In the genomic region with DNA sequence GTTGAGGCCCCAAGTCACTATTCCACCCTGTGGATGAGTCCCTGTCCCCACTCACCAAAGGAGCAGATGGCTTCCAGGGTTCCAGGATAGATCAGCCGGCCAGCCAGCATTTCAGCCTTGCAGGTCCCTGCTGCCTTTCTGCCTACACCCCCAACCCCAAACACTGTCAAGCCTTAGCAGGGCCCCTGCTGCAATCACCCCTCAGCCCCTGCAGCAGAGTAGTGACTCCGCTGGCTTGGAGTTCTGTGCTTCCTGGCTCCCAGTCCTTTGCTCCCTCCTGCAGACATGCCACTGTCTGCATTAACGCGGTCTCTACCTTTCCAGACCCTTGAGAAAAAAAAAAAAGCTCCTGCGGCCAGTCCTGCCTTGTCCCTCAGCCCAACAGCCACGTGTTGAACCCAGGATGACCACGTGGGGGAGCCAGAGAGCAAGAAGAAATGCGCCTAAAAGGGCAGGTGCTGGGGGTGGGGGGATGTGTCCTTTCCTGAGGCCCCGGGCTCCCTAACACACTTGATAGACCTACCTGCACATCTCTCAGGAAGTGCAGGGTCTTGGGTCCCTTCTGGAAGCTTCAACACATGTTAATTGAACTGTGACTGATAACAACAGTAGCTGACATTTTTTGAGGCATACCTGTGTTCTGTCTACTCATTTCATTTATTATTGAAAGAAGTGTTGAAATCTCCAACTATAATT, we compare ENCODE assay signal across 1 cellular context.
TF ChIP-seq lines count a peak whose summit lies in the region.

No MANE protein-coding gene starts in this region.

TF ChIP-seq in K562, 482 proteins besides CTCF, POLR2A, EP300 and RAD21 (continued from another document and continues in another):
- TF ChIP-seq, protein P1, sequence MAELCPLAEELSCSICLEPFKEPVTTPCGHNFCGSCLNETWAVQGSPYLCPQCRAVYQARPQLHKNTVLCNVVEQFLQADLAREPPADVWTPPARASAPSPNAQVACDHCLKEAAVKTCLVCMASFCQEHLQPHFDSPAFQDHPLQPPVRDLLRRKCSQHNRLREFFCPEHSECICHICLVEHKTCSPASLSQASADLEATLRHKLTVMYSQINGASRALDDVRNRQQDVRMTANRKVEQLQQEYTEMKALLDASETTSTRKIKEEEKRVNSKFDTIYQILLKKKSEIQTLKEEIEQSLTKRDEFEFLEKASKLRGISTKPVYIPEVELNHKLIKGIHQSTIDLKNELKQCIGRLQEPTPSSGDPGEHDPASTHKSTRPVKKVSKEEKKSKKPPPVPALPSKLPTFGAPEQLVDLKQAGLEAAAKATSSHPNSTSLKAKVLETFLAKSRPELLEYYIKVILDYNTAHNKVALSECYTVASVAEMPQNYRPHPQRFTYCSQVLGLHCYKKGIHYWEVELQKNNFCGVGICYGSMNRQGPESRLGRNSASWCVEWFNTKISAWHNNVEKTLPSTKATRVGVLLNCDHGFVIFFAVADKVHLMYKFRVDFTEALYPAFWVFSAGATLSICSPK (IDR thresholded peaks at IDR 0.05; ENCODE audit: borderline replicate concordance), result no peak
- no peak for TF ChIP-seq KAT8 (IDR thresholded peaks at IDR 0.05; ENCODE audit: low read depth)
- no peak for TF ChIP-seq NCOA2 (IDR thresholded peaks at IDR 0.05; ENCODE audit: partially characterized antibody in 2 of 2)
- TF ChIP-seq, protein P2, sequence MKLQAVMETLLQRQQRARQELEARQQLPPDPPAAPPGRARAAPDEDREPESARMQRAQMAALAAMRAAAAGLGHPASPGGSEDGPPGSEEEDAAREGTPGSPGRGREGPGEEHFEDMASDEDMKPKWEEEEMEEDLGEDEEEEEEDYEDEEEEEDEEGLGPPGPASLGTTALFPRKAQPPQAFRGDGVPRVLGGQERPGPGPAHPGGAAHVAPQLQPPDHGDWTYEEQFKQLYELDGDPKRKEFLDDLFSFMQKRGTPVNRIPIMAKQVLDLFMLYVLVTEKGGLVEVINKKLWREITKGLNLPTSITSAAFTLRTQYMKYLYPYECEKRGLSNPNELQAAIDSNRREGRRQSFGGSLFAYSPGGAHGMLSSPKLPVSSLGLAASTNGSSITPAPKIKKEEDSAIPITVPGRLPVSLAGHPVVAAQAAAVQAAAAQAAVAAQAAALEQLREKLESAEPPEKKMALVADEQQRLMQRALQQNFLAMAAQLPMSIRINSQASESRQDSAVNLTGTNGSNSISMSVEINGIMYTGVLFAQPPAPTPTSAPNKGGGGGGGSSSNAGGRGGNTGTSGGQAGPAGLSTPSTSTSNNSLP (IDR thresholded peaks at IDR 0.05; ENCODE audit: borderline replicate concordance, low read depth, low read length), result no peak
- TF ChIP-seq MAFF (IDR thresholded peaks at IDR 0.05; ENCODE audit: low read length), result no peak
- TF ChIP-seq CBX2 (IDR thresholded peaks at IDR 0.05; ENCODE audit: insufficient read depth, low read length, poor library complexity, severe bottlenecking), result no peak
- TF ChIP-seq LCOR (CRISPR knock-in tag; IDR thresholded peaks at IDR 0.05), result peak; percentile 78; the same call in 1 of the 2 replicates
- TF ChIP-seq ZNF644 (tag; IDR thresholded peaks at IDR 0.05; ENCODE audit: low read depth), result no peak
- peak; percentile 62; the same call in 1 of the 2 replicates for TF ChIP-seq ZBTB1 (CRISPR knock-in tag; IDR thresholded peaks at IDR 0.05; ENCODE audit: borderline replicate concordance, low read depth)
- TF ChIP-seq RNF2 (IDR thresholded peaks at IDR 0.05), result no peak
- TF ChIP-seq PRMT5 (CRISPR knock-in tag; IDR thresholded peaks at IDR 0.05), result no peak
- no peak for TF ChIP-seq ZNF232 (CRISPR knock-in tag; IDR thresholded peaks at IDR 0.05)
- TF ChIP-seq SMARCA4 (IDR thresholded peaks at IDR 0.05), result no peak
- TF ChIP-seq ZNF79 (CRISPR knock-in tag; IDR thresholded peaks at IDR 0.05; ENCODE audit: low read depth), result no peak
- no peak for TF ChIP-seq ZEB2 (IDR thresholded peaks at IDR 0.05)
- no peak for TF ChIP-seq TBP (optimal IDR thresholded peaks at IDR 0.05; ENCODE audit: low read depth, low read length)
- no peak for TF ChIP-seq ETV5 (CRISPR knock-in tag; IDR thresholded peaks at IDR 0.05; ENCODE audit: low read depth)
- TF ChIP-seq, protein P3, sequence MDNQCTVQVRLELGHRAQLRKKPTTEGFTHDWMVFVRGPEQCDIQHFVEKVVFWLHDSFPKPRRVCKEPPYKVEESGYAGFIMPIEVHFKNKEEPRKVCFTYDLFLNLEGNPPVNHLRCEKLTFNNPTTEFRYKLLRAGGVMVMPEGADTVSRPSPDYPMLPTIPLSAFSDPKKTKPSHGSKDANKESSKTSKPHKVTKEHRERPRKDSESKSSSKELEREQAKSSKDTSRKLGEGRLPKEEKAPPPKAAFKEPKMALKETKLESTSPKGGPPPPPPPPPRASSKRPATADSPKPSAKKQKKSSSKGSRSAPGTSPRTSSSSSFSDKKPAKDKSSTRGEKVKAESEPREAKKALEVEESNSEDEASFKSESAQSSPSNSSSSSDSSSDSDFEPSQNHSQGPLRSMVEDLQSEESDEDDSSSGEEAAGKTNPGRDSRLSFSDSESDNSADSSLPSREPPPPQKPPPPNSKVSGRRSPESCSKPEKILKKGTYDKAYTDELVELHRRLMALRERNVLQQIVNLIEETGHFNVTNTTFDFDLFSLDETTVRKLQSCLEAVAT (IDR thresholded peaks at IDR 0.05), result no peak
- no peak for TF ChIP-seq GATA2 (CRISPR knock-in tag; IDR thresholded peaks at IDR 0.05)
- TF ChIP-seq SNRNP70 (optimal IDR thresholded peaks at IDR 0.05; ENCODE audit: low read depth, low read length), result no peak
- no peak for TF ChIP-seq NONO (IDR thresholded peaks at IDR 0.05; ENCODE audit: low read depth in 2 of 2, low read length in 1 of 2)
- TF ChIP-seq YY1 (IDR thresholded peaks at IDR 0.05; ENCODE audit: borderline replicate concordance in 1 of 3, control insufficient read depth in 1 of 3, extremely low read depth in 1 of 3, insufficient read depth in 3 of 3, insufficient read length in 1 of 3, insufficient replicate concordance in 2 of 3, low read depth in 1 of 3, low read length in 2 of 3), result peak in 2 of 3 experiments; percentile 18 to 24
- TF ChIP-seq HNRNPLL (IDR thresholded peaks at IDR 0.05; ENCODE audit: low read depth, low read length, poor library complexity, severe bottlenecking), result no peak
- TF ChIP-seq NFIX (CRISPR knock-in tag; IDR thresholded peaks at IDR 0.05; ENCODE audit: low read depth), result no peak
- TF ChIP-seq CEBPB (tag; IDR thresholded peaks at IDR 0.05), result peak; percentile 31; the same call in 1 of the 2 replicates
- TF ChIP-seq SETDB1 (IDR thresholded peaks at IDR 0.05; ENCODE audit: low read length), result no peak
- no peak for TF ChIP-seq GATAD2A (IDR thresholded peaks at IDR 0.05)
- no peak for TF ChIP-seq NELFE (IDR thresholded peaks at IDR 0.05; ENCODE audit: insufficient read depth, insufficient read length)
- no peak for TF ChIP-seq SRSF9 (IDR thresholded peaks at IDR 0.05; ENCODE audit: borderline replicate concordance, low read depth, low read length)
- TF ChIP-seq C11orf30 (IDR thresholded peaks at IDR 0.05; ENCODE audit: low read depth), result no peak
- peak; percentile 49 for TF ChIP-seq CXXC5 (CRISPR knock-in tag; IDR thresholded peaks at IDR 0.05)
- no peak for TF ChIP-seq LARP7 (IDR thresholded peaks at IDR 0.05)
- no peak for TF ChIP-seq CBFA2T3 (IDR thresholded peaks at IDR 0.05)
- TF ChIP-seq E2F3 (CRISPR knock-in tag; IDR thresholded peaks at IDR 0.05), result peak; percentile 53; the same call in 1 of the 2 replicates
- TF ChIP-seq XRCC3 (IDR thresholded peaks at IDR 0.05), result no peak
- no peak for TF ChIP-seq MTA2 (IDR thresholded peaks at IDR 0.05; ENCODE audit: low read depth)
- no peak for TF ChIP-seq MYNN (IDR thresholded peaks at IDR 0.05)
- no peak for TF ChIP-seq MYNN (CRISPR knock-in tag; IDR thresholded peaks at IDR 0.05)
- TF ChIP-seq ATF1 (CRISPR knock-in tag; IDR thresholded peaks at IDR 0.05), result no peak
- TF ChIP-seq ATF1 (tag; IDR thresholded peaks at IDR 0.05), result peak; percentile 52
- TF ChIP-seq RFX1 (IDR thresholded peaks at IDR 0.05), result no peak
- no peak for TF ChIP-seq RBM34 (IDR thresholded peaks at IDR 0.05; ENCODE audit: borderline replicate concordance, insufficient read depth, low read length)
- no peak for TF ChIP-seq BRD9 (IDR thresholded peaks at IDR 0.05; ENCODE audit: low read depth, partially characterized antibody)
- no peak for TF ChIP-seq ZNF174 (CRISPR knock-in tag; IDR thresholded peaks at IDR 0.05)
- TF ChIP-seq ASH1L (IDR thresholded peaks at IDR 0.05; ENCODE audit: borderline replicate concordance, low read depth, partially characterized antibody), result no peak
- no peak for TF ChIP-seq SAP30 (IDR thresholded peaks at IDR 0.05; ENCODE audit: borderline replicate concordance, insufficient read depth, low read depth, low read length, poor library complexity, severe bottlenecking)
- TF ChIP-seq, protein P4, sequence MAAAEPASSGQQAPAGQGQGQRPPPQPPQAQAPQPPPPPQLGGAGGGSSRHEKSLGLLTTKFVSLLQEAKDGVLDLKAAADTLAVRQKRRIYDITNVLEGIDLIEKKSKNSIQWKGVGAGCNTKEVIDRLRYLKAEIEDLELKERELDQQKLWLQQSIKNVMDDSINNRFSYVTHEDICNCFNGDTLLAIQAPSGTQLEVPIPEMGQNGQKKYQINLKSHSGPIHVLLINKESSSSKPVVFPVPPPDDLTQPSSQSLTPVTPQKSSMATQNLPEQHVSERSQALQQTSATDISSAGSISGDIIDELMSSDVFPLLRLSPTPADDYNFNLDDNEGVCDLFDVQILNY (CRISPR knock-in tag; IDR thresholded peaks at IDR 0.05), result no peak
- TF ChIP-seq, protein P5, sequence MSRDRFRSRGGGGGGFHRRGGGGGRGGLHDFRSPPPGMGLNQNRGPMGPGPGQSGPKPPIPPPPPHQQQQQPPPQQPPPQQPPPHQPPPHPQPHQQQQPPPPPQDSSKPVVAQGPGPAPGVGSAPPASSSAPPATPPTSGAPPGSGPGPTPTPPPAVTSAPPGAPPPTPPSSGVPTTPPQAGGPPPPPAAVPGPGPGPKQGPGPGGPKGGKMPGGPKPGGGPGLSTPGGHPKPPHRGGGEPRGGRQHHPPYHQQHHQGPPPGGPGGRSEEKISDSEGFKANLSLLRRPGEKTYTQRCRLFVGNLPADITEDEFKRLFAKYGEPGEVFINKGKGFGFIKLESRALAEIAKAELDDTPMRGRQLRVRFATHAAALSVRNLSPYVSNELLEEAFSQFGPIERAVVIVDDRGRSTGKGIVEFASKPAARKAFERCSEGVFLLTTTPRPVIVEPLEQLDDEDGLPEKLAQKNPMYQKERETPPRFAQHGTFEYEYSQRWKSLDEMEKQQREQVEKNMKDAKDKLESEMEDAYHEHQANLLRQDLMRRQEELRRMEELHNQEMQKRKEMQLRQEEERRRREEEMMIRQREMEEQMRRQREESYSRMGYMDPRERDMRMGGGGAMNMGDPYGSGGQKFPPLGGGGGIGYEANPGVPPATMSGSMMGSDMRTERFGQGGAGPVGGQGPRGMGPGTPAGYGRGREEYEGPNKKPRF (IDR thresholded peaks at IDR 0.05; ENCODE audit: low read depth, low read length), result no peak
- TF ChIP-seq, protein P6, sequence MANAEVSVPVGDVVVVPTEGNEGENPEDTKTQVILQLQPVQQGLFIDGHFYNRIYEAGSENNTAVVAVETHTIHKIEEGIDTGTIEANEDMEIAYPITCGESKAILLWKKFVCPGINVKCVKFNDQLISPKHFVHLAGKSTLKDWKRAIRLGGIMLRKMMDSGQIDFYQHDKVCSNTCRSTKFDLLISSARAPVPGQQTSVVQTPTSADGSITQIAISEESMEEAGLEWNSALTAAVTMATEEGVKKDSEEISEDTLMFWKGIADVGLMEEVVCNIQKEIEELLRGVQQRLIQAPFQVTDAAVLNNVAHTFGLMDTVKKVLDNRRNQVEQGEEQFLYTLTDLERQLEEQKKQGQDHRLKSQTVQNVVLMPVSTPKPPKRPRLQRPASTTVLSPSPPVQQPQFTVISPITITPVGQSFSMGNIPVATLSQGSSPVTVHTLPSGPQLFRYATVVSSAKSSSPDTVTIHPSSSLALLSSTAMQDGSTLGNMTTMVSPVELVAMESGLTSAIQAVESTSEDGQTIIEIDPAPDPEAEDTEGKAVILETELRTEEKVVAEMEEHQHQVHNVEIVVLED (CRISPR knock-in tag; IDR thresholded peaks at IDR 0.05), result no peak
- no peak for TF ChIP-seq FOXP1 (CRISPR knock-in tag; IDR thresholded peaks at IDR 0.05)
- TF ChIP-seq ZNF282 (CRISPR knock-in tag; IDR thresholded peaks at IDR 0.05), result no peak
- TF ChIP-seq CC2D1A (IDR thresholded peaks at IDR 0.05), result peak; percentile 88
- TF ChIP-seq TEAD1 (CRISPR knock-in tag; IDR thresholded peaks at IDR 0.05), result peak; percentile 19 to 42; a peak in 1 of 4 replicates
- TF ChIP-seq ILK (tag; IDR thresholded peaks at IDR 0.05; ENCODE audit: borderline replicate concordance, low read depth), result no peak
- TF ChIP-seq, protein P7, sequence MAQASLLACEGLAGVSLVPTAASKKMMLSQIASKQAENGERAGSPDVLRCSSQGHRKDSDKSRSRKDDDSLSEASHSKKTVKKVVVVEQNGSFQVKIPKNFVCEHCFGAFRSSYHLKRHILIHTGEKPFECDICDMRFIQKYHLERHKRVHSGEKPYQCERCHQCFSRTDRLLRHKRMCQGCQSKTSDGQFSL (CRISPR knock-in tag; IDR thresholded peaks at IDR 0.05), result peak; percentile 74
- TF ChIP-seq, protein P7 (tag; IDR thresholded peaks at IDR 0.05), result peak in 1 of 2 experiments; percentile 59; a peak in 1 of 4 replicates
- no peak for TF ChIP-seq SAFB (IDR thresholded peaks at IDR 0.05; ENCODE audit: borderline replicate concordance, low read depth, low read length)
- TF ChIP-seq ZZZ3 (IDR thresholded peaks at IDR 0.05), result no peak
- no peak for TF ChIP-seq FOXA3 (CRISPR knock-in tag; conservative IDR thresholded peaks at IDR 0.05 in 1 of 2, IDR thresholded peaks at IDR 0.05 in 1 of 2)
- TF ChIP-seq BCL6 (CRISPR knock-in tag; IDR thresholded peaks at IDR 0.05), result no peak
- TF ChIP-seq, protein P8, sequence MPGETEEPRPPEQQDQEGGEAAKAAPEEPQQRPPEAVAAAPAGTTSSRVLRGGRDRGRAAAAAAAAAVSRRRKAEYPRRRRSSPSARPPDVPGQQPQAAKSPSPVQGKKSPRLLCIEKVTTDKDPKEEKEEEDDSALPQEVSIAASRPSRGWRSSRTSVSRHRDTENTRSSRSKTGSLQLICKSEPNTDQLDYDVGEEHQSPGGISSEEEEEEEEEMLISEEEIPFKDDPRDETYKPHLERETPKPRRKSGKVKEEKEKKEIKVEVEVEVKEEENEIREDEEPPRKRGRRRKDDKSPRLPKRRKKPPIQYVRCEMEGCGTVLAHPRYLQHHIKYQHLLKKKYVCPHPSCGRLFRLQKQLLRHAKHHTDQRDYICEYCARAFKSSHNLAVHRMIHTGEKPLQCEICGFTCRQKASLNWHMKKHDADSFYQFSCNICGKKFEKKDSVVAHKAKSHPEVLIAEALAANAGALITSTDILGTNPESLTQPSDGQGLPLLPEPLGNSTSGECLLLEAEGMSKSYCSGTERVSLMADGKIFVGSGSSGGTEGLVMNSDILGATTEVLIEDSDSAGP (CRISPR knock-in tag; IDR thresholded peaks at IDR 0.05), result no peak
- no peak for TF ChIP-seq ZNF311 (CRISPR knock-in tag; IDR thresholded peaks at IDR 0.05)
